In genomic region chr1:10865518-10866313, GRCh38 we compare ENCODE assay signal across 19 cellular contexts.
A peak's percentile ranks its signal among the peaks of the same experiment; 100 is the strongest.
DNase-seq lines count a peak whose midpoint lies in the region; ATAC-seq, FAIRE-seq and TF ChIP-seq lines count a peak whose summit lies in the region.
"Had no signal": no experiment of that assay in that cellular context is flagged by ENCODE, and none has a peak within 500 bp of the region (broad histone marks: within the 10 kb centered on the region; RNA-seq: fewer than 3 reads in every experiment).

No MANE protein-coding gene starts in this region.

- 89% methylated on average over 10 of the region's 19 CpGs for WGBS in hepatocyte (ENCODE audit: low lambda C conversion rate, missing lambda C conversion rate)
- WGBS in neuronal stem cell (ENCODE audit: extremely low coverage in 2 of 2, insufficient read length in 2 of 2, insufficient replicate concordance in 1 of 2), 2 donors: no CpG with 5 or more reads among the region's 19 CpGs

- H3K27me3 Mint-ChIP-seq in MCF 10A (ENCODE audit: insufficient read depth, unreplicated experiment): no peaks in the 10 kb centered on the region
- peaks cover 88% of the 10 kb centered on the region for H3K27me3 Mint-ChIP-seq in stimulated activated memory B cell treated with anti-CD40 and anti-IgM and Interleukin-4, amounts not matched to agents 10 μg/mL and 1 μg/mL and 100 μg/mL, for 72 hours

- TF ChIP-seq CTCF in MCF 10A (IDR thresholded peaks at IDR 0.05; ENCODE audit: unreplicated experiment) (no peak), breast epithelium (IDR thresholded peaks at IDR 0.05) (no peak), hepatocyte (IDR thresholded peaks at IDR 0.05; ENCODE audit: poor library complexity) (no peak)

- CTCF ChIA-PET in MCF 10A (lab: Yijun Ruan, JAX): interaction anchor here (0.6 to 1.8 kb wide), 9 partner anchors 8 to 1180 kb away, joined by 3 to 8 read pairs (median 3); no protein-coding TSS in a partner anchor

- H3K36me3 ChIP-seq in breast epithelium (no peaks in the 10 kb centered on the region), hepatocyte (replicated peaks; ENCODE audit: insufficient read depth, low read depth) (no peaks in the 10 kb centered on the region), neuronal stem cell (replicated peaks in 1 of 2; ENCODE audit: control insufficient read depth in 2 of 2, insufficient read depth in 2 of 2, low read length in 2 of 2) (no peaks in the 10 kb centered on the region)
- H3K36me3 ChIP-seq: thyroid gland had no signal

- no peak overlapping the region for H2BK120ac ChIP-seq in neuronal stem cell (ENCODE audit: low read depth, low read length)

- no peak overlapping the region for H3K18ac ChIP-seq in neuronal stem cell (ENCODE audit: low read length)

- H3K36me3 Mint-ChIP-seq in MCF 10A (ENCODE audit: insufficient read depth, unreplicated experiment): no peaks in the 10 kb centered on the region
- no peaks in the 10 kb centered on the region for H3K36me3 Mint-ChIP-seq in stimulated activated memory B cell treated with anti-CD40 and anti-IgM and Interleukin-4, amounts not matched to agents 10 μg/mL and 1 μg/mL and 100 μg/mL, for 72 hours

- H3K9ac ChIP-seq in neuronal stem cell (ENCODE audit: low read depth, low read length, poor library complexity): no peak overlapping the region
- H3K9ac ChIP-seq: KMS-11 had no signal

- no peak overlapping the region for H3K4ac ChIP-seq in neuronal stem cell (ENCODE audit: low read length)

- no peak for ATAC-seq in stimulated activated memory B cell treated with anti-CD40 and anti-IgM and Interleukin-4, amounts not matched to agents 10 μg/mL and 1 μg/mL and 100 μg/mL, for 72 hours
- no peak for ATAC-seq in GM19463 (IDR thresholded peaks at IDR 0.05; ENCODE audit: unreplicated experiment)
- ATAC-seq: body of pancreas, Right ventricle myocardium inferior had no signal

- H3K27ac ChIP-seq in breast epithelium (no peak overlapping the region), hepatocyte (no peak overlapping the region), neuronal stem cell (replicated peaks; ENCODE audit: low read length) (no peak overlapping the region)
- H3K27ac ChIP-seq: body of pancreas, epithelial cell of prostate, KMS-11, thyroid gland had no signal

- H4K20me1 ChIP-seq in hepatocyte (ENCODE audit: insufficient read depth, poor library complexity, severe bottlenecking): no peaks in the 10 kb centered on the region

- H4K91ac ChIP-seq in neuronal stem cell (ENCODE audit: low read depth, low read length, poor library complexity): no peak overlapping the region

- H3K4me3 ChIP-seq in breast epithelium: no peak overlapping the region
- no peak overlapping the region for H3K4me3 ChIP-seq in hepatocyte
- no peak overlapping the region for H3K4me3 ChIP-seq in neuronal stem cell (ENCODE audit: low read length in 2 of 2)
- H3K4me3 ChIP-seq: body of pancreas, thyroid gland had no signal

- peaks cover 6% of the 10 kb centered on the region for H3K4me1 Mint-ChIP-seq in MCF 10A (ENCODE audit: insufficient read depth, unreplicated experiment)
- peaks cover 18% of the 10 kb centered on the region for H3K4me1 Mint-ChIP-seq in stimulated activated memory B cell treated with anti-CD40 and anti-IgM and Interleukin-4, amounts not matched to agents 10 μg/mL and 1 μg/mL and 100 μg/mL, for 72 hours

- H3K4me2 ChIP-seq in hepatocyte (peak overlapping the region; percentile 100), neuronal stem cell (ENCODE audit: insufficient read depth, low read length, poor library complexity, severe bottlenecking) (no peak overlapping the region)
- H3K4me2 ChIP-seq: KMS-11 had no signal

- H2BK5ac ChIP-seq in neuronal stem cell (ENCODE audit: low read length): no peak overlapping the region

- H3K27me3 ChIP-seq in breast epithelium: peaks cover 0 to 8% of the 10 kb centered on the region in 2 donors
- H3K27me3 ChIP-seq in hepatocyte: peaks cover 28% of the 10 kb centered on the region
- peaks cover 0 to 83% (median 21%) of the 10 kb centered on the region in 3 experiments for H3K27me3 ChIP-seq in neuronal stem cell (ENCODE audit: control insufficient read depth in 3 of 3, insufficient read depth in 3 of 3, low read depth in 1 of 3, low read length in 3 of 3)
- H3K27me3 ChIP-seq: body of pancreas, thyroid gland had no signal

- H3K23ac ChIP-seq in neuronal stem cell (ENCODE audit: low read depth, low read length, poor library complexity): no peak overlapping the region

- peak overlapping the region; percentile 13 for H3K27ac Mint-ChIP-seq in MCF 10A (ENCODE audit: low read depth, unreplicated experiment)
- no peak overlapping the region for H3K27ac Mint-ChIP-seq in stimulated activated memory B cell treated with anti-CD40 and anti-IgM and Interleukin-4, amounts not matched to agents 10 μg/mL and 1 μg/mL and 100 μg/mL, for 72 hours
- H3K27ac Mint-ChIP-seq: dendritic cell treated with granulocyte-macrophage colony-stimulating factor and Interleukin-4, amounts not matched to agents 40 ng/mL and 50 ng/mL, for 4 days had no signal

- no peaks in the 10 kb centered on the region for H3K79me2 ChIP-seq in hepatocyte

- FAIRE-seq in HTR-8/SVneo (lab: Jason Lieb, UNC): no peak

- no TSS peak for BruUV-seq in MCF 10A (replicated peaks; lab: Mats Ljungman, UMichigan)

- TF ChIP-seq POLR2A in breast epithelium (IDR thresholded peaks at IDR 0.05): no peak

- H3K79me1 ChIP-seq in neuronal stem cell (ENCODE audit: low read depth, low read length): no peaks in the 10 kb centered on the region

- H3K4me1 ChIP-seq in breast epithelium (peaks cover 0 to 5% of the 10 kb centered on the region in 2 donors), hepatocyte (ENCODE audit: insufficient read depth) (peaks cover 21% of the 10 kb centered on the region), neuronal stem cell (ENCODE audit: control insufficient read depth in 2 of 2, insufficient read depth in 1 of 2, low read depth in 1 of 2, low read length in 2 of 2) (peaks cover 18 to 23% of the 10 kb centered on the region in 2 donors)

- POLR2A ChIA-PET in MCF 10A (lab: Yijun Ruan, JAX): interaction anchor here (0.7 to 0.8 kb wide), 3 partner anchors 12 to 370 kb away, joined by 3 read pairs; no protein-coding TSS in a partner anchor

- H3K9me3 Mint-ChIP-seq in MCF 10A (ENCODE audit: unreplicated experiment): no peaks in the 10 kb centered on the region
- H3K9me3 Mint-ChIP-seq in stimulated activated memory B cell treated with anti-CD40 and anti-IgM and Interleukin-4, amounts not matched to agents 10 μg/mL and 1 μg/mL and 100 μg/mL, for 72 hours: no peaks in the 10 kb centered on the region
- H3K9me3 Mint-ChIP-seq: dendritic cell treated with granulocyte-macrophage colony-stimulating factor and Interleukin-4, amounts not matched to agents 40 ng/mL and 50 ng/mL, for 4 days had no signal

- H2AFZ ChIP-seq in hepatocyte (no peak overlapping the region), neuronal stem cell (ENCODE audit: low read length) (no peak overlapping the region)

- H2BK15ac ChIP-seq in neuronal stem cell (ENCODE audit: low read length): no peak overlapping the region

- no peak overlapping the region for H2AK5ac ChIP-seq in neuronal stem cell (ENCODE audit: low read depth, low read length)

- H3K4me3 Mint-ChIP-seq in MCF 10A (ENCODE audit: unreplicated experiment): peak overlapping the region; percentile 22
- peak overlapping the region; percentile 1 for H3K4me3 Mint-ChIP-seq in stimulated activated memory B cell treated with anti-CD40 and anti-IgM and Interleukin-4, amounts not matched to agents 10 μg/mL and 1 μg/mL and 100 μg/mL, for 72 hours

- H2BK12ac ChIP-seq in neuronal stem cell (ENCODE audit: low read length): no peak overlapping the region

- DNase-seq in MCF 10A (ENCODE audit: unreplicated experiment): no peak
- no peak for DNase-seq in breast epithelium (ENCODE audit: low spot score in 2 of 2)
- peak; percentile 52 for DNase-seq in NCI-H2171 treated with DMSO at 0.1 percent for 48 hours (lab: John Stamatoyannopoulos, UW)
- no peak for DNase-seq in hepatocyte (ENCODE audit: low spot score)
- no peak for DNase-seq in neuronal stem cell (ENCODE audit: low spot score)
- no peak for DNase-seq in HTR-8/SVneo (ENCODE audit: insufficient read length, low spot score)
- DNase-seq: activated CD4-positive, CD25-positive, alpha-beta regulatory T cell treated with anti-CD3 and anti-CD28 coated beads, Interleukin-2, amount 50 U/mL, for 72 hours; activated effector memory CD4-positive, alpha-beta T cell treated with anti-CD3 and anti-CD28 coated beads, Interleukin-2, amount 50 U/mL, for 16 hours; body of pancreas; foreskin melanocyte; left cardiac atrium; NCI-H226 had no signal

- intact Hi-C loops in MCF 10A (cut with micrococcal nuclease) (no loop called here), breast epithelium (cut with DNase I; ENCODE audit: low total_unique reads) (loop anchor here (10.0 kb wide), 1 partner anchor 191 kb away; no protein-coding TSS in a partner anchor)

- H3K9me3 ChIP-seq in breast epithelium (no peaks in the 10 kb centered on the region), hepatocyte (ENCODE audit: low read depth) (no peaks in the 10 kb centered on the region), neuronal stem cell (replicated peaks in 1 of 2; ENCODE audit: control insufficient read depth in 2 of 2, insufficient read depth in 1 of 2, low read depth in 1 of 2, low read length in 2 of 2) (peaks cover 0 to 2% of the 10 kb centered on the region in 2 donors)
- H3K9me3 ChIP-seq: body of pancreas, thyroid gland had no signal

- no peak overlapping the region for H4K8ac ChIP-seq in neuronal stem cell (ENCODE audit: low read depth, low read length)

- no peaks in the 10 kb centered on the region for H3K9me2 ChIP-seq in hepatocyte (replicated peaks; ENCODE audit: insufficient read depth)

- H3K14ac ChIP-seq in neuronal stem cell (ENCODE audit: low read length): no peak overlapping the region
